1 cellular context compared by ENCODE assay signal in genomic region chr9:128782669-128783068, GRCh38.
TF ChIP-seq lines count a peak whose summit lies in the region.

No MANE protein-coding gene starts in this region.

TF ChIP-seq in K562, 482 proteins besides CTCF, POLR2A, EP300 and RAD21:
- no peak for TF ChIP-seq ZBTB8A (IDR thresholded peaks at IDR 0.05; ENCODE audit: partially characterized antibody)
- no peak for TF ChIP-seq ZBED1 (IDR thresholded peaks at IDR 0.05)
- no peak for TF ChIP-seq CEBPG (CRISPR knock-in tag; IDR thresholded peaks at IDR 0.05)
- TF ChIP-seq CEBPG (tag; conservative IDR thresholded peaks at IDR 0.05 in 1 of 2, IDR thresholded peaks at IDR 0.05 in 1 of 2) = 0 out of 4 replicates have a peak, but pooled peaks of 1 of the 2 experiments have one; percentile 16
- no peak for TF ChIP-seq KAT7 (CRISPR knock-in tag; IDR thresholded peaks at IDR 0.05; ENCODE audit: borderline replicate concordance)
- TF ChIP-seq ZNF121 (CRISPR knock-in tag; conservative IDR thresholded peaks at IDR 0.05) = peak; percentile 62; the same call in 1 of the 2 replicates
- peak; percentile 72 for TF ChIP-seq RBM25 (IDR thresholded peaks at IDR 0.05; ENCODE audit: low read depth, low read length, severe bottlenecking)
TF ChIP-seq in K562: peak in this region for 3.
